In the genomic region with DNA sequence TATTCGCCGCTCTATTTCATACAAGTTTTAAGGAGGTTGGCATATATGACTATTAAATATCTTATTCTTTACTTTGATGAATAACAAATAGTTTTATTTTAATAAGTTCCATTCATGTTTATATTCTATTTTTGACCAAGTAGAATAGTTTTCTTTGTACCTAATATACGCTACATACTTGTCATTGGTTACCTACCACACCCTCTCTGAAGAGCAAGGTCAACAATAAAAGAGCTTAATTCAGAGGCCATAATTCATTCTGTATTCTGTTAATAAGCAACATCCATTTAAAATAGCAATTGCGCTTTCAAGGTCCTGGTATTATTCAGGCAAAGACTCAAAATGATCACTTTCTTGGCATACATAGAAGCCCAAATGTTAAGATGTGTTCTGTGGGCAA, we compare ENCODE assay signal across 16 cellular contexts.
"Had no signal": no experiment of that assay in that cellular context is flagged by ENCODE, and none has a peak within 500 bp of the region (broad histone marks: within the 10 kb centered on the region; RNA-seq: fewer than 3 reads in every experiment).

No MANE protein-coding gene starts in this region.

- H3K9me3 ChIP-seq: MG63, SK-N-SH had no signal

- H3K27me3 ChIP-seq: MG63 had no signal

- FAIRE-seq: HTR-8/SVneo had no signal

- H3K27ac ChIP-seq: HL-60, RWPE1 had no signal

- H3K9ac ChIP-seq: SK-N-SH had no signal

- DNase-seq: Karpas-422, KG1, MG63, NCI-H1092, NCI-H187 treated with DMSO at 0.1 percent for 48 hours, NCI-H2029 treated with DMSO at 0.1 percent for 48 hours, NCI-H2171 treated with DMSO at 0.1 percent for 48 hours, NCI-H345, NCI-H446 treated with DMSO at 0.1 percent for 48 hours, NCI-H526, NCI-H774, SHP77, SK-N-SH had no signal

- H3K4me3 ChIP-seq: MG63 had no signal

- H3K4me2 ChIP-seq: SK-N-SH had no signal

- H3K36me3 ChIP-seq: MG63 had no signal
